Comparison of ENCODE assay signal across 18 cellular contexts in genomic region chr9:18710089-18710488, GRCh38.
DNase-seq lines count a peak whose midpoint lies in the region; ATAC-seq and TF ChIP-seq lines count a peak whose summit lies in the region.
"Had no signal": no experiment of that assay in that cellular context is flagged by ENCODE, and none has a peak within 500 bp of the region (broad histone marks: within the 10 kb centered on the region; RNA-seq: fewer than 3 reads in every experiment).

No MANE protein-coding gene starts in this region.

- peak; percentile 55 for DNase-seq in EH (ENCODE audit: low read depth)
- peak; percentile 21 for DNase-seq in RPMI7951 (ENCODE audit: low read depth)
- DNase-seq in endodermal cell = peak; percentile 55
- peak; percentile 54 for DNase-seq in osteoblast (ENCODE audit: insufficient read length, low spot score, missing footprints)
- DNase-seq in activated CD4-positive, alpha-beta T cell treated with anti-CD3 and anti-CD28 coated beads for 1 hour = no peak
- no peak for DNase-seq in NCI-H1417 treated with DMSO at 0.1 percent for 48 hours (lab: John Stamatoyannopoulos, UW)
- no peak for DNase-seq in upper lobe of right lung
- DNase-seq: CD4-positive, alpha-beta T cell; DND-41; H9; NCI-H1436 treated with DMSO at 0.1 percent for 48 hours; NCI-H2081; NCI-H526 had no signal

- peaks cover 15% of the 10 kb centered on the region for H3K4me1 Mint-ChIP-seq in endodermal cell
- H3K4me1 Mint-ChIP-seq: B cell had no signal

- H3K27ac ChIP-seq in endodermal cell (ENCODE audit: low read depth, low read length) (no peak overlapping the region), osteoblast (ENCODE audit: low read depth, low read length) (peak overlapping the region; percentile 50), upper lobe of right lung (no peak overlapping the region)
- H3K27ac ChIP-seq: A549, SJSA1 had no signal

- no peak overlapping the region for H3K4me3 Mint-ChIP-seq in endodermal cell
- H3K4me3 Mint-ChIP-seq: B cell; CD4-positive, alpha-beta T cell; H9 had no signal

- no peak overlapping the region for H2AFZ ChIP-seq in osteoblast (ENCODE audit: low read length)

- H3K27me3 Mint-ChIP-seq in endodermal cell (ENCODE audit: insufficient read depth) = no peaks in the 10 kb centered on the region
- H3K27me3 Mint-ChIP-seq: B cell had no signal

- H3K36me3 Mint-ChIP-seq in endodermal cell (ENCODE audit: low read depth) = peaks cover 2% of the 10 kb centered on the region

- ATAC-seq in HG03432 (IDR thresholded peaks at IDR 0.05; ENCODE audit: unreplicated experiment) (no peak), upper lobe of right lung (no peak)
- ATAC-seq: A549, HepG2 had no signal

- no peak overlapping the region for H3K9ac ChIP-seq in endodermal cell (ENCODE audit: extremely low read depth, low read length, poor library complexity, severe bottlenecking)

- no peak overlapping the region for H3K27ac Mint-ChIP-seq in endodermal cell
- H3K27ac Mint-ChIP-seq: B cell; CD4-positive, alpha-beta T cell; H9 had no signal

- H3K4me1 ChIP-seq in endodermal cell (ENCODE audit: control insufficient read depth, insufficient read depth, low read length) = no peaks in the 10 kb centered on the region
- H3K4me1 ChIP-seq in osteoblast (ENCODE audit: insufficient read depth, low read length) = peaks cover 13% of the 10 kb centered on the region
- H3K4me1 ChIP-seq in upper lobe of right lung = peaks cover 11% of the 10 kb centered on the region
- H3K4me1 ChIP-seq: A549, SJSA1 had no signal

- H3K4me3 ChIP-seq in endodermal cell (ENCODE audit: low read length) = no peak overlapping the region
- H3K4me3 ChIP-seq in osteoblast (ENCODE audit: insufficient read depth, low read length) = no peak overlapping the region
- no peak overlapping the region for H3K4me3 ChIP-seq in upper lobe of right lung
- H3K4me3 ChIP-seq: A549, SJSA1 had no signal

- no peaks in the 10 kb centered on the region for H3K79me2 ChIP-seq in osteoblast (ENCODE audit: insufficient read depth, low read length)

- H3K27me3 ChIP-seq in endodermal cell (ENCODE audit: control insufficient read depth, insufficient read depth, low read length, poor library complexity, severe bottlenecking) (no peaks in the 10 kb centered on the region), osteoblast (ENCODE audit: insufficient read depth, low read length) (no peaks in the 10 kb centered on the region), upper lobe of right lung (no peaks in the 10 kb centered on the region)
- H3K27me3 ChIP-seq: SJSA1 had no signal

- no peaks in the 10 kb centered on the region for H4K20me1 ChIP-seq in osteoblast (ENCODE audit: insufficient read depth, low read length)

- intact Hi-C loops in upper lobe of right lung (cut with DNase I) = no loop called here

- H3K9me3 ChIP-seq in endodermal cell (ENCODE audit: control insufficient read depth, low read length) (peaks cover 7% of the 10 kb centered on the region), osteoblast (ENCODE audit: low read depth, low read length) (no peaks in the 10 kb centered on the region), upper lobe of right lung (no peaks in the 10 kb centered on the region)
- H3K9me3 ChIP-seq: A549, SJSA1 had no signal

- TF ChIP-seq CTCF in endodermal cell (conservative IDR thresholded peaks at IDR 0.05) (no peak), osteoblast (IDR thresholded peaks at IDR 0.05; ENCODE audit: extremely low read depth, low read depth, low read length) (no peak), upper lobe of right lung (IDR thresholded peaks at IDR 0.05) (no peak)

- H3K36me3 ChIP-seq in endodermal cell (ENCODE audit: control insufficient read depth, insufficient read depth, low read length) = no peaks in the 10 kb centered on the region
- H3K36me3 ChIP-seq in osteoblast (ENCODE audit: insufficient read depth, low read length) = peaks cover 34% of the 10 kb centered on the region
- no peaks in the 10 kb centered on the region for H3K36me3 ChIP-seq in upper lobe of right lung
- H3K36me3 ChIP-seq: SJSA1 had no signal

- H3K9me3 Mint-ChIP-seq in endodermal cell = peaks cover 21% of the 10 kb centered on the region
- H3K9me3 Mint-ChIP-seq: CD4-positive, alpha-beta T cell had no signal

- no peak overlapping the region for H3K4me2 ChIP-seq in osteoblast (ENCODE audit: insufficient read depth, low read length)
- H3K4me2 ChIP-seq: A549 had no signal

- WGBS in endodermal cell (ENCODE audit: insufficient coverage in 1 of 2, insufficient read length in 1 of 2), 2 experiments = 80 to 90% methylated on average over 1 of the region's 1 CpG

Comparison
In these comparisons a context has a peak if more than half of its experiments do, and no peak if none do; other contexts are left out.
1. DNase-seq: peak in EH (single experiment), RPMI7951 (single experiment), endodermal cell (single experiment) and osteoblast (single experiment); none in activated CD4-positive, alpha-beta T cell treated with anti-CD3 and anti-CD28 coated beads for 1 hour (single experiment), NCI-H1417 treated with DMSO at 0.1 percent for 48 hours (single experiment) and upper lobe of right lung (single experiment).